Comparison of ENCODE assay signal across 27 cellular contexts in genomic region chr6:126643352-126643751, GRCh38.
"Had no signal": no experiment of that assay in that cellular context is flagged by ENCODE, and none has a peak within 500 bp of the region (broad histone marks: within the 10 kb centered on the region; RNA-seq: fewer than 3 reads in every experiment).

No MANE protein-coding gene starts in this region.

- H3K27me3 ChIP-seq: adrenal gland, ascending aorta, breast epithelium, cardiac muscle cell, colonic mucosa had no signal

- H3K27ac ChIP-seq: adrenal gland, ascending aorta, breast epithelium, cardiac muscle cell, colonic mucosa had no signal

- DNase-seq: activated CD4-positive, alpha-beta memory T cell treated with anti-CD3 and anti-CD28 coated beads, Interleukin-2, amount 10 ng/mL, durations not matched to agents 7 days and 5 days; activated CD4-positive, alpha-beta T cell treated with anti-CD3 and anti-CD28 coated beads for 1 hour; activated CD4-positive, alpha-beta T cell treated with anti-CD3 and anti-CD28 coated beads for 4 hours; activated CD4-positive, alpha-beta T cell treated with anti-CD3 and anti-CD28 coated beads, Interleukin-2, amount 10 ng/mL, durations not matched to agents 7 days and 5 days; activated CD4-positive, alpha-beta T cell treated with anti-CD3 and anti-CD28 coated beads, Interleukin-2, amount 50 U/mL, for 4 hours; activated CD8-positive, alpha-beta memory T cell treated with anti-CD3 and anti-CD28 coated beads, Interleukin-2, amount 50 U/mL, for 48 hours; activated effector memory CD4-positive, alpha-beta T cell treated with Interleukin-2 at 50 U/mL for 16 hours; activated naive CD4-positive, alpha-beta T cell; activated naive CD4-positive, alpha-beta T cell treated with anti-CD3 and anti-CD28 coated beads, Interleukin-2, amount 10 ng/mL, durations not matched to agents 7 days and 5 days; activated naive CD8-positive, alpha-beta T cell treated with anti-CD3 and anti-CD28 coated beads, Interleukin-2, amount 50 U/mL, for 24 hours; activated T-cell treated with anti-CD3 and anti-CD28 coated beads for 4 hours; activated T-cell treated with anti-CD3 and anti-CD28 coated beads, Interleukin-2, amount 50 U/mL, for 24 hours; adrenal gland; amygdala; central memory CD4-positive, alpha-beta T cell; cerebellar nuclear complex; colonic mucosa; effector CD8-positive, alpha-beta T cell; endodermal cell; foreskin fibroblast; head of caudate nucleus had no signal

- ATAC-seq: activated naive CD4-positive, alpha-beta T cell treated with anti-CD3 and anti-CD28 coated beads, Interleukin-2, amount 50 U/mL, for 72 hours; activated naive CD8-positive, alpha-beta T cell treated with anti-CD3 and anti-CD28 coated beads, Interleukin-2, amount 50 U/mL, for 24 hours; activated T-helper 17 cell treated with anti-CD3 and anti-CD28 coated beads, Interleukin-2, amount 50 U/mL, for 72 hours; esophagus mucosa had no signal

- H3K4me3 ChIP-seq: adrenal gland, ascending aorta, breast epithelium, cardiac muscle cell, colonic mucosa had no signal

- H3K9me3 ChIP-seq: adrenal gland, ascending aorta, breast epithelium, colonic mucosa had no signal

- H3K36me3 ChIP-seq: adrenal gland, ascending aorta, breast epithelium, cardiac muscle cell, colonic mucosa had no signal

- H3K4me1 ChIP-seq: adrenal gland, ascending aorta, breast epithelium, colonic mucosa had no signal
